ENCODE assay signal across 1 cellular context in the genomic region with DNA sequence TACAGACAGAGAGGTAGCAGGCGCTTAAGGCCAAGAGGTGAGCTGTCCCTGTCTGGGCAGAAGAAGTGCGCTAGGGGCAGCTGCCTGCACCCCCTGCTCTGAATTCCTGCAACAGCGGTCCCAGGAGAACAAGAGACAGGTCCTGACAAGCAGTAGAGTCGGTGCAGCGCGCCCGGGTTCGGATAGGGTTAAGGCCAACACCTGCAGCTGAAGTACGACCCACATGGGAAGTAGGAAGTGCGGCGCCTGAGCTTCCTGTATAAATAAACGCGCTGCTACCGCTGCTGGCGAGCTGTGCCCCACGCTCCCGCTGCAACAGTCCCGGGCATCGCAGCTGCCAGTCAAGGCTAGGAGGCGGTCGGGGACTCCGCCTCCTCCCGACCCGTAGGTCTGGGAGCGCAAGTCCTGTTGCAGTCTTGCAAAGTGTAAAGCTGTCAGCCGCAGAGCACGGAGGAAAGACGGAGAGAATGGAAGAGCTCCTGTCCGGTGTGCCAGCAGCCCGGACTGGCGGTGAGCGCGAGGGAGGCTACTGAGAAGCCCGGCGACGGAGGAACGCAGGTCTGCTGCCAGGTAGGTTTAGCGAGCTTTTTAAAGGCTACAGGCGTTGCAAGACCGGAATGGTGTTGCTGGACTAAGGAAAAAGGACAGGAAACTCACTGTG.
A peak's percentile ranks its signal among the peaks of the same experiment; 100 is the strongest.
TF ChIP-seq lines count a peak whose summit lies in the region.

TSS of gene RNF144B (plus strand) at position 290 of the 661 bp plus-strand sequence. CDS start 12,185 bp downstream, outside the sequence.

TF ChIP-seq in HEK293, 187 proteins besides CTCF, POLR2A, EP300 and RAD21 (continued from another document and continues in another):
- TF ChIP-seq, protein P1, sequence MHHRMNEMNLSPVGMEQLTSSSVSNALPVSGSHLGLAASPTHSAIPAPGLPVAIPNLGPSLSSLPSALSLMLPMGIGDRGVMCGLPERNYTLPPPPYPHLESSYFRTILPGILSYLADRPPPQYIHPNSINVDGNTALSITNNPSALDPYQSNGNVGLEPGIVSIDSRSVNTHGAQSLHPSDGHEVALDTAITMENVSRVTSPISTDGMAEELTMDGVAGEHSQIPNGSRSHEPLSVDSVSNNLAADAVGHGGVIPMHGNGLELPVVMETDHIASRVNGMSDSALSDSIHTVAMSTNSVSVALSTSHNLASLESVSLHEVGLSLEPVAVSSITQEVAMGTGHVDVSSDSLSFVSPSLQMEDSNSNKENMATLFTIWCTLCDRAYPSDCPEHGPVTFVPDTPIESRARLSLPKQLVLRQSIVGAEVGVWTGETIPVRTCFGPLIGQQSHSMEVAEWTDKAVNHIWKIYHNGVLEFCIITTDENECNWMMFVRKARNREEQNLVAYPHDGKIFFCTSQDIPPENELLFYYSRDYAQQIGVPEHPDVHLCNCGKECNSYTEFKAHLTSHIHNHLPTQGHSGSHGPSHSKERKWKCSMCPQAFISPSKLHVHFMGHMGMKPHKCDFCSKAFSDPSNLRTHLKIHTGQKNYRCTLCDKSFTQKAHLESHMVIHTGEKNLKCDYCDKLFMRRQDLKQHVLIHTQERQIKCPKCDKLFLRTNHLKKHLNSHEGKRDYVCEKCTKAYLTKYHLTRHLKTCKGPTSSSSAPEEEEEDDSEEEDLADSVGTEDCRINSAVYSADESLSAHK (tag by site-specific recombination; IDR thresholded peaks at IDR 0.05) = no peak
- TF ChIP-seq TCF7L2 (IDR thresholded peaks at IDR 0.05; ENCODE audit: borderline replicate concordance, low read depth, low read length) (no peak), ZNF202 (tag by site-specific recombination; IDR thresholded peaks at IDR 0.05; ENCODE audit: borderline replicate concordance) (no peak), ZNF488 (tag by site-specific recombination; IDR thresholded peaks at IDR 0.05) (no peak), ZNF37A (tag by site-specific recombination; IDR thresholded peaks at IDR 0.05) (no peak), KLF10 (tag by site-specific recombination; IDR thresholded peaks at IDR 0.05) (no peak), ZFHX2 (tag by site-specific recombination; conservative IDR thresholded peaks at IDR 0.05) (peak; percentile 28; the same call in 1 of the 2 replicates), ZNF76 (tag by site-specific recombination; IDR thresholded peaks at IDR 0.05; ENCODE audit: borderline replicate concordance, low read depth) (no peak), ZNF600 (tag by site-specific recombination; IDR thresholded peaks at IDR 0.05) (peak; percentile 96), ZNF658 (tag by site-specific recombination; IDR thresholded peaks at IDR 0.05) (no peak), ZNF221 (tag by site-specific recombination; IDR thresholded peaks at IDR 0.05; ENCODE audit: borderline replicate concordance) (no peak), ZNF707 (tag by site-specific recombination; IDR thresholded peaks at IDR 0.05) (no peak), ZNF354C (tag by site-specific recombination; IDR thresholded peaks at IDR 0.05; ENCODE audit: borderline replicate concordance, low read depth) (no peak), REPIN1 (tag by site-specific recombination; IDR thresholded peaks at IDR 0.05; ENCODE audit: low read depth) (no peak), ZNF529 (tag by site-specific recombination; IDR thresholded peaks at IDR 0.05; ENCODE audit: insufficient replicate concordance) (no peak), ZBTB21 (tag by site-specific recombination; IDR thresholded peaks at IDR 0.05) (no peak), ZNF473 (tag by site-specific recombination; IDR thresholded peaks at IDR 0.05) (no peak), ZFP69B (tag by site-specific recombination; IDR thresholded peaks at IDR 0.05) (no peak), YY2 (tag by site-specific recombination; IDR thresholded peaks at IDR 0.05) (no peak), ZNF311 (tag by site-specific recombination; IDR thresholded peaks at IDR 0.05; ENCODE audit: borderline replicate concordance) (no peak), ZFP3 (tag by site-specific recombination; IDR thresholded peaks at IDR 0.05; ENCODE audit: low read depth) (no peak), SP2 (tag by site-specific recombination; IDR thresholded peaks at IDR 0.05) (peak; percentile 51), PRDM1 (tag by site-specific recombination; IDR thresholded peaks at IDR 0.05) (no peak), KLF9 (tag by site-specific recombination; IDR thresholded peaks at IDR 0.05; ENCODE audit: low read depth) (no peak), ZNF544 (tag by site-specific recombination; IDR thresholded peaks at IDR 0.05) (no peak), ZNF629 (tag by site-specific recombination; IDR thresholded peaks at IDR 0.05) (peak; percentile 14; the same call in 1 of the 2 replicates), ZNF366 (tag by site-specific recombination; conservative IDR thresholded peaks at IDR 0.05) (no peak), OSR2 (tag by site-specific recombination; IDR thresholded peaks at IDR 0.05) (peak; percentile 98), GFI1B (tag by site-specific recombination; IDR thresholded peaks at IDR 0.05) (no peak), TRIM28 (IDR thresholded peaks at IDR 0.05; ENCODE audit: borderline replicate concordance, low read length) (peak; percentile 70; the same call in 1 of the 2 replicates), ZNF138 (tag by site-specific recombination; IDR thresholded peaks at IDR 0.05; ENCODE audit: borderline replicate concordance) (no peak), ZNF2 (tag by site-specific recombination; IDR thresholded peaks at IDR 0.05) (peak; percentile 29; the same call in 1 of the 2 replicates), ZSCAN4 (tag by site-specific recombination; IDR thresholded peaks at IDR 0.05) (no peak), ZNF664 (tag by site-specific recombination; IDR thresholded peaks at IDR 0.05) (no peak), ZNF16 (tag by site-specific recombination; IDR thresholded peaks at IDR 0.05; ENCODE audit: low read depth) (no peak), ZNF677 (tag by site-specific recombination; IDR thresholded peaks at IDR 0.05) (no peak), ZNF248 (tag by site-specific recombination; IDR thresholded peaks at IDR 0.05) (no peak), ZNF114 (tag by site-specific recombination; IDR thresholded peaks at IDR 0.05) (no peak), ZNF792 (tag by site-specific recombination; IDR thresholded peaks at IDR 0.05) (no peak), ZBTB7A (tag by site-specific recombination; IDR thresholded peaks at IDR 0.05; ENCODE audit: low read depth) (no peak), ZBTB49 (tag by site-specific recombination; IDR thresholded peaks at IDR 0.05; ENCODE audit: low read depth) (no peak), ZNF830 (tag by site-specific recombination; IDR thresholded peaks at IDR 0.05; ENCODE audit: low read depth) (no peak), ZNF175 (tag by site-specific recombination; IDR thresholded peaks at IDR 0.05) (no peak)
- TF ChIP-seq, protein P2, sequence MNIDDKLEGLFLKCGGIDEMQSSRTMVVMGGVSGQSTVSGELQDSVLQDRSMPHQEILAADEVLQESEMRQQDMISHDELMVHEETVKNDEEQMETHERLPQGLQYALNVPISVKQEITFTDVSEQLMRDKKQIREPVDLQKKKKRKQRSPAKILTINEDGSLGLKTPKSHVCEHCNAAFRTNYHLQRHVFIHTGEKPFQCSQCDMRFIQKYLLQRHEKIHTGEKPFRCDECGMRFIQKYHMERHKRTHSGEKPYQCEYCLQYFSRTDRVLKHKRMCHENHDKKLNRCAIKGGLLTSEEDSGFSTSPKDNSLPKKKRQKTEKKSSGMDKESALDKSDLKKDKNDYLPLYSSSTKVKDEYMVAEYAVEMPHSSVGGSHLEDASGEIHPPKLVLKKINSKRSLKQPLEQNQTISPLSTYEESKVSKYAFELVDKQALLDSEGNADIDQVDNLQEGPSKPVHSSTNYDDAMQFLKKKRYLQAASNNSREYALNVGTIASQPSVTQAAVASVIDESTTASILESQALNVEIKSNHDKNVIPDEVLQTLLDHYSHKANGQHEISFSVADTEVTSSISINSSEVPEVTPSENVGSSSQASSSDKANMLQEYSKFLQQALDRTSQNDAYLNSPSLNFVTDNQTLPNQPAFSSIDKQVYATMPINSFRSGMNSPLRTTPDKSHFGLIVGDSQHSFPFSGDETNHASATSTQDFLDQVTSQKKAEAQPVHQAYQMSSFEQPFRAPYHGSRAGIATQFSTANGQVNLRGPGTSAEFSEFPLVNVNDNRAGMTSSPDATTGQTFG (tag by site-specific recombination; IDR thresholded peaks at IDR 0.05; ENCODE audit: borderline replicate concordance) = no peak
- TF ChIP-seq, protein P3, sequence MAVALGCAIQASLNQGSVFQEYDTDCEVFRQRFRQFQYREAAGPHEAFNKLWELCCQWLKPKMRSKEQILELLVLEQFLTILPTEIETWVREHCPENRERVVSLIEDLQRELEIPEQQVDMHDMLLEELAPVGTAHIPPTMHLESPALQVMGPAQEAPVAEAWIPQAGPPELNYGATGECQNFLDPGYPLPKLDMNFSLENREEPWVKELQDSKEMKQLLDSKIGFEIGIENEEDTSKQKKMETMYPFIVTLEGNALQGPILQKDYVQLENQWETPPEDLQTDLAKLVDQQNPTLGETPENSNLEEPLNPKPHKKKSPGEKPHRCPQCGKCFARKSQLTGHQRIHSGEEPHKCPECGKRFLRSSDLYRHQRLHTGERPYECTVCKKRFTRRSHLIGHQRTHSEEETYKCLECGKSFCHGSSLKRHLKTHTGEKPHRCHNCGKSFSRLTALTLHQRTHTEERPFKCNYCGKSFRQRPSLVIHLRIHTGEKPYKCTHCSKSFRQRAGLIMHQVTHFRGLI (tag by site-specific recombination; IDR thresholded peaks at IDR 0.05) = no peak
- TF ChIP-seq, protein P4, sequence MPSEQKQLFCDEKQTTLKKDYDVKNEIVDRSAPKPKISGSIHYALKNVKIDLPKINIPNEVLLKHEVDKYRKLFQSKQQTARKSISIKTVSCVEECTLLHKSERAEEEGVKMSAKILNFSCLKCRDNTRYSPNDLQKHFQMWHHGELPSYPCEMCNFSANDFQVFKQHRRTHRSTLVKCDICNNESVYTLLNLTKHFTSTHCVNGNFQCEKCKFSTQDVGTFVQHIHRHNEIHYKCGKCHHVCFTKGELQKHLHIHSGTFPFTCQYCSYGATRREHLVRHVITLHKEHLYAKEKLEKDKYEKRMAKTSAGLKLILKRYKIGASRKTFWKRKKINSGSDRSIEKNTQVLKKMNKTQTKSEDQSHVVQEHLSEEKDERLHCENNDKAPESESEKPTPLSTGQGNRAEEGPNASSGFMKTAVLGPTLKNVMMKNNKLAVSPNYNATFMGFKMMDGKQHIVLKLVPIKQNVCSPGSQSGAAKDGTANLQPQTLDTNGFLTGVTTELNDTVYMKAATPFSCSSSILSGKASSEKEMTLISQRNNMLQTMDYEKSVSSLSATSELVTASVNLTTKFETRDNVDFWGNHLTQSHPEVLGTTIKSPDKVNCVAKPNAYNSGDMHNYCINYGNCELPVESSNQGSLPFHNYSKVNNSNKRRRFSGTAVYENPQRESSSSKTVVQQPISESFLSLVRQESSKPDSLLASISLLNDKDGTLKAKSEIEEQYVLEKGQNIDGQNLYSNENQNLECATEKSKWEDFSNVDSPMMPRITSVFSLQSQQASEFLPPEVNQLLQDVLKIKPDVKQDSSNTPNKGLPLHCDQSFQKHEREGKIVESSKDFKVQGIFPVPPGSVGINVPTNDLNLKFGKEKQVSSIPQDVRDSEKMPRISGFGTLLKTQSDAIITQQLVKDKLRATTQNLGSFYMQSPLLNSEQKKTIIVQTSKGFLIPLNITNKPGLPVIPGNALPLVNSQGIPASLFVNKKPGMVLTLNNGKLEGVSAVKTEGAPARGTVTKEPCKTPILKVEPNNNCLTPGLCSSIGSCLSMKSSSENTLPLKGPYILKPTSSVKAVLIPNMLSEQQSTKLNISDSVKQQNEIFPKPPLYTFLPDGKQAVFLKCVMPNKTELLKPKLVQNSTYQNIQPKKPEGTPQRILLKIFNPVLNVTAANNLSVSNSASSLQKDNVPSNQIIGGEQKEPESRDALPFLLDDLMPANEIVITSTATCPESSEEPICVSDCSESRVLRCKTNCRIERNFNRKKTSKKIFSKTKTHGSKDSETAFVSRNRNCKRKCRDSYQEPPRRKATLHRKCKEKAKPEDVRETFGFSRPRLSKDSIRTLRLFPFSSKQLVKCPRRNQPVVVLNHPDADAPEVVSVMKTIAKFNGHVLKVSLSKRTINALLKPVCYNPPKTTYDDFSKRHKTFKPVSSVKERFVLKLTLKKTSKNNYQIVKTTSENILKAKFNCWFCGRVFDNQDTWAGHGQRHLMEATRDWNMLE (tag by site-specific recombination; conservative IDR thresholded peaks at IDR 0.05; ENCODE audit: low read depth) = peak; percentile 93
- TF ChIP-seq, protein P5, sequence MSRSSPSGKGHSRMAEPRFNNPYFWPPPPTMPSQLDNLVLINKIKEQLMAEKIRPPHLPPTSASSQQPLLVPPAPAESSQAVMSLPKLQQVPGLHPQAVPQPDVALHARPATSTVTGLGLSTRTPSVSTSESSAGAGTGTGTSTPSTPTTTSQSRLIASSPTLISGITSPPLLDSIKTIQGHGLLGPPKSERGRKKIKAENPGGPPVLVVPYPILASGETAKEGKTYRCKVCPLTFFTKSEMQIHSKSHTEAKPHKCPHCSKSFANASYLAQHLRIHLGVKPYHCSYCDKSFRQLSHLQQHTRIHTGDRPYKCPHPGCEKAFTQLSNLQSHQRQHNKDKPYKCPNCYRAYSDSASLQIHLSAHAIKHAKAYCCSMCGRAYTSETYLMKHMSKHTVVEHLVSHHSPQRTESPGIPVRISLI (tag by site-specific recombination; IDR thresholded peaks at IDR 0.05) = no peak
